19 cellular contexts compared by ENCODE assay signal in genomic region chr10:77920495-77920894, GRCh38. TPM values are rescaled to one million over a fixed set of nuclear protein-coding genes. Genes with fewer than 3 reads are reported as not detected.
DNase-seq lines count a peak whose midpoint lies in the region; ATAC-seq, FAIRE-seq and TF ChIP-seq lines count a peak whose summit lies in the region.
"Had no signal": no experiment of that assay in that cellular context is flagged by ENCODE, and none has a peak within 500 bp of the region (broad histone marks: within the 10 kb centered on the region; RNA-seq: fewer than 3 reads in every experiment).

No MANE protein-coding gene starts in this region.

- no peak overlapping the region for H3K4me3 Mint-ChIP-seq in endodermal cell
- no peak overlapping the region for H3K4me3 Mint-ChIP-seq in naive thymus-derived CD4-positive, alpha-beta T cell
- H3K4me3 Mint-ChIP-seq: CD8-positive, alpha-beta T cell had no signal

- no peaks in the 10 kb centered on the region for H3K9me3 ChIP-seq in A549
- no peaks in the 10 kb centered on the region for H3K9me3 ChIP-seq in PC-3 (ENCODE audit: low read length)
- H3K9me3 ChIP-seq in endodermal cell (ENCODE audit: control insufficient read depth, low read length), result no peaks in the 10 kb centered on the region
- H3K9me3 ChIP-seq in muscle layer of colon (ENCODE audit: low read length), result no peaks in the 10 kb centered on the region
- H3K9me3 ChIP-seq in naive thymus-derived CD4-positive, alpha-beta T cell (ENCODE audit: control insufficient read depth in 2 of 3, low read length in 3 of 3), result no peaks in the 10 kb centered on the region
- H3K9me3 ChIP-seq: BLaER1, HAP-1, SJSA1 had no signal

- H3K36me3 Mint-ChIP-seq in endodermal cell (ENCODE audit: low read depth), result peaks cover 23% of the 10 kb centered on the region
- H3K36me3 Mint-ChIP-seq in naive thymus-derived CD4-positive, alpha-beta T cell, result no peaks in the 10 kb centered on the region
- H3K36me3 Mint-ChIP-seq: CD8-positive, alpha-beta T cell had no signal

- ATAC-seq in A549 (no peak; a peak in 1 of 6 replicates), PC-3 (no peak), HG03442 (IDR thresholded peaks at IDR 0.05; ENCODE audit: unreplicated experiment) (no peak), HG02588 (IDR thresholded peaks at IDR 0.05; ENCODE audit: unreplicated experiment) (no peak)
- no peak for ATAC-seq in naive thymus-derived CD4-positive, alpha-beta T cell
- ATAC-seq: CD8-positive, alpha-beta T cell had no signal

- 60% methylated on average over 4 of the region's 4 CpGs for WGBS in A549 (ENCODE audit: missing lambda C conversion rate)
- 92 to 100% methylated on average over 1 to 4 of the region's 4 CpGs for WGBS in endodermal cell (ENCODE audit: insufficient coverage in 1 of 2, insufficient read length in 1 of 2), 2 experiments

- FAIRE-seq in A549 (lab: Jason Lieb, UNC), result no peak
- FAIRE-seq: D721Med had no signal

- TF ChIP-seq POLR2A in A549 (IDR thresholded peaks at IDR 0.05; ENCODE audit: low read length), result no peak

- H3K4me1 ChIP-seq in A549 (peaks cover 61% of the 10 kb centered on the region), PC-3 (ENCODE audit: insufficient read depth, low read length) (peaks cover 57% of the 10 kb centered on the region), endodermal cell (ENCODE audit: control insufficient read depth, insufficient read depth, low read length) (peaks cover 9% of the 10 kb centered on the region), muscle layer of colon (ENCODE audit: insufficient read depth, low read length) (peaks cover 52% of the 10 kb centered on the region)
- H3K4me1 ChIP-seq in naive thymus-derived CD4-positive, alpha-beta T cell (ENCODE audit: control insufficient read depth in 2 of 2, insufficient read depth in 2 of 2, low read length in 2 of 2), result peaks cover 0 to 3% of the 10 kb centered on the region in 2 donors

- DNase-seq in A549 (ENCODE audit: low read depth in 1 of 2, low spot score in 1 of 2) (no peak), PC-3 (no peak), endodermal cell (no peak)
- no peak for DNase-seq in naive thymus-derived CD4-positive, alpha-beta T cell
- DNase-seq in activated CD8-positive, alpha-beta memory T cell treated with anti-CD3 and anti-CD28 coated beads, Interleukin-2, amount 50 U/mL, for 48 hours, result no peak
- DNase-seq: CD8-positive, alpha-beta T cell; DMS79; NCI-H2029 treated with DMSO at 0.1 percent for 48 hours; NCI-H2171 treated with DMSO at 0.1 percent for 48 hours; NCI-H446 treated with DMSO at 0.1 percent for 48 hours; NCI-H748 treated with DMSO at 0.1 percent for 48 hours; OCI-M1 had no signal

- peaks cover 6% of the 10 kb centered on the region; the same call in 1 of the 2 replicates for H3K36me3 ChIP-seq in PC-3 (ENCODE audit: low read depth, low read length)
- H3K36me3 ChIP-seq in endodermal cell (ENCODE audit: control insufficient read depth, insufficient read depth, low read length), result peaks cover 8% of the 10 kb centered on the region
- H3K36me3 ChIP-seq in muscle layer of colon (ENCODE audit: insufficient read depth, low read length), result no peaks in the 10 kb centered on the region
- H3K36me3 ChIP-seq in naive thymus-derived CD4-positive, alpha-beta T cell (ENCODE audit: control insufficient read depth in 2 of 3, insufficient read depth in 3 of 3, low read length in 3 of 3), result no peaks in the 10 kb centered on the region
- H3K36me3 ChIP-seq: BLaER1, HAP-1 had no signal

- H3K9me3 Mint-ChIP-seq in endodermal cell, result no peaks in the 10 kb centered on the region
- peaks cover 0 to 4% (median 0%) of the 10 kb centered on the region in 11 donors for H3K9me3 Mint-ChIP-seq in naive thymus-derived CD4-positive, alpha-beta T cell
- H3K9me3 Mint-ChIP-seq: CD8-positive, alpha-beta T cell had no signal

- no peak overlapping the region for H3K9ac ChIP-seq in PC-3 (ENCODE audit: low read length)
- no peak overlapping the region for H3K9ac ChIP-seq in endodermal cell (ENCODE audit: extremely low read depth, low read length, poor library complexity, severe bottlenecking)
- no peak overlapping the region for H3K9ac ChIP-seq in muscle layer of colon (ENCODE audit: low read length)
- H3K9ac ChIP-seq: BLaER1 had no signal

- H3K4me1 Mint-ChIP-seq in endodermal cell, result peaks cover 32% of the 10 kb centered on the region
- H3K4me1 Mint-ChIP-seq in naive thymus-derived CD4-positive, alpha-beta T cell, result peaks cover 4 to 10% (median 5%) of the 10 kb centered on the region in 7 donors

- peaks cover 7% of the 10 kb centered on the region for H3F3A ChIP-seq in PC-3 (ENCODE audit: low read length, unreplicated experiment)

- H3K27me3 ChIP-seq in PC-3 (ENCODE audit: low read length) (no peaks in the 10 kb centered on the region), endodermal cell (ENCODE audit: control insufficient read depth, insufficient read depth, low read length, poor library complexity, severe bottlenecking) (no peaks in the 10 kb centered on the region), muscle layer of colon (ENCODE audit: control insufficient read depth in 1 of 2, insufficient read depth in 2 of 2, low read length in 2 of 2) (no peaks in the 10 kb centered on the region)
- H3K27me3 ChIP-seq in naive thymus-derived CD4-positive, alpha-beta T cell (ENCODE audit: control insufficient read depth in 2 of 2, insufficient read depth in 2 of 2, low read length in 2 of 2), result peaks cover 0 to under 1% of the 10 kb centered on the region in 2 donors
- H3K27me3 ChIP-seq: SJSA1 had no signal

- H3K9me2 ChIP-seq in PC-3 (replicated peaks; ENCODE audit: low read length), result no peaks in the 10 kb centered on the region

- no peak for TF ChIP-seq EP300 in A549 (IDR thresholded peaks at IDR 0.05)

- H3K27ac Mint-ChIP-seq in endodermal cell, result peak overlapping the region; percentile 24
- no peak overlapping the region for H3K27ac Mint-ChIP-seq in naive thymus-derived CD4-positive, alpha-beta T cell
- H3K27ac Mint-ChIP-seq: CD8-positive, alpha-beta T cell had no signal

- H3K4me2 ChIP-seq in A549, result peak overlapping the region; percentile 56
- peak overlapping the region; percentile 39 for H3K4me2 ChIP-seq in PC-3 (ENCODE audit: low read length)
- H3K4me2 ChIP-seq: BLaER1 had no signal

- H3K27ac ChIP-seq in A549, result peak overlapping the region; percentile 31 to 71; a peak in 5 of 6 replicates
- peak overlapping the region; percentile 23 for H3K27ac ChIP-seq in PC-3 (ENCODE audit: low read length)
- H3K27ac ChIP-seq in endodermal cell (ENCODE audit: low read depth, low read length), result no peak overlapping the region
- peak overlapping the region; percentile 17 for H3K27ac ChIP-seq in muscle layer of colon (ENCODE audit: low read depth, low read length)
- H3K27ac ChIP-seq in naive thymus-derived CD4-positive, alpha-beta T cell (ENCODE audit: low read depth, low read length), result no peak overlapping the region
- H3K27ac ChIP-seq: BLaER1, SJSA1 had no signal

- intact Hi-C loops in PC-3 (cut with micrococcal nuclease), result loop anchor here (10.0 kb wide), 1 partner anchor 756 kb away; no protein-coding TSS in a partner anchor
- intact Hi-C loops in naive thymus-derived CD4-positive, alpha-beta T cell (cut with micrococcal nuclease), result no loop called here

- POLR2A ChIA-PET in A549 (lab: Yijun Ruan, JAX) (no interaction called here), PC-3 (lab: Charles Lee; ENCODE audit: unreplicated experiment) (interaction anchor here (0.8 kb wide), 1 partner anchor 63 kb away, joined by 4 read pairs; no protein-coding TSS in a partner anchor)
- POLR2A ChIA-PET in naive thymus-derived CD4-positive, alpha-beta T cell (lab: Charles Lee), result no interaction called here

- no peak for TF ChIP-seq RAD21 in A549 (conservative IDR thresholded peaks at IDR 0.05 in 1 of 2, IDR thresholded peaks at IDR 0.05 in 1 of 2)

- TF ChIP-seq CTCF in A549 (IDR thresholded peaks at IDR 0.05), result no peak
- no peak for TF ChIP-seq CTCF in PC-3 (conservative IDR thresholded peaks at IDR 0.05; ENCODE audit: low read depth, low read length)
- TF ChIP-seq CTCF in endodermal cell (conservative IDR thresholded peaks at IDR 0.05), result no peak

- H2AFZ ChIP-seq in PC-3 (ENCODE audit: low read length), result no peak overlapping the region

- peaks cover 51% of the 10 kb centered on the region for H4K20me1 ChIP-seq in PC-3 (ENCODE audit: low read length)

- no peaks in the 10 kb centered on the region for H3K27me3 Mint-ChIP-seq in endodermal cell (ENCODE audit: insufficient read depth)
- peaks cover 17 to 72% (median 20%) of the 10 kb centered on the region in 5 donors for H3K27me3 Mint-ChIP-seq in naive thymus-derived CD4-positive, alpha-beta T cell

- no TSS peak for BruUV-seq in PC-3 (replicated peaks; lab: Mats Ljungman, UMichigan)

- H3K4me3 ChIP-seq in A549 (no peak overlapping the region), PC-3 (ENCODE audit: low read length) (no peak overlapping the region), endodermal cell (ENCODE audit: low read length) (no peak overlapping the region), muscle layer of colon (ENCODE audit: low read depth in 1 of 2, low read length in 2 of 2) (no peak overlapping the region)
- H3K4me3 ChIP-seq in naive thymus-derived CD4-positive, alpha-beta T cell (ENCODE audit: low read length), result no peak overlapping the region
- H3K4me3 ChIP-seq: BLaER1, HAP-1, SJSA1 had no signal

- CTCF ChIA-PET in A549 (lab: Yijun Ruan, JAX) (interaction anchor here (0.8 to 2.1 kb wide), 4 partner anchors 10 to 74 kb away, joined by 3 to 4 read pairs (median 3); no protein-coding TSS in a partner anchor), PC-3 (lab: Charles Lee) (no interaction called here)
- CTCF ChIA-PET in naive thymus-derived CD4-positive, alpha-beta T cell (lab: Charles Lee), result no interaction called here

- peaks cover 99% of the 10 kb centered on the region for H3K79me2 ChIP-seq in PC-3 (ENCODE audit: low read length)

TF ChIP-seq in A549, 52 proteins besides CTCF, POLR2A, EP300 and RAD21 (continues in another document):
- TF ChIP-seq, protein P1, sequence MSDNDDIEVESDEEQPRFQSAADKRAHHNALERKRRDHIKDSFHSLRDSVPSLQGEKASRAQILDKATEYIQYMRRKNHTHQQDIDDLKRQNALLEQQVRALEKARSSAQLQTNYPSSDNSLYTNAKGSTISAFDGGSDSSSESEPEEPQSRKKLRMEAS (IDR thresholded peaks at IDR 0.05), result no peak
- TF ChIP-seq CBX8 (IDR thresholded peaks at IDR 0.05) (no peak), BHLHE40 (IDR thresholded peaks at IDR 0.05; ENCODE audit: low read depth, low read length) (no peak), TFCP2L1 (CRISPR knock-in tag; IDR thresholded peaks at IDR 0.05) (no peak)

RNA-seq across cellular contexts. Expression of gene DLG5, which starts 6.1 kb away (rescaled TPM):
- polyA plus RNA-seq in A549 (2011; rRNA removed), result 17.0 and 23.3 TPM in 2 replicates
- 25.8 and 30.8 TPM in 2 replicates for polyA plus RNA-seq in A549 (2012; cell fraction: cytosol; rRNA removed)
- polyA plus RNA-seq in A549 (2012; cell fraction: nucleus; rRNA removed), result 60.4 and 73.8 TPM in 2 replicates
- 28.0 to 30.9 TPM (median 29.4 TPM) in 3 replicates for polyA plus RNA-seq in A549 (2017; fragmentation: RNase III; extraction: RNeasy Plus Mini Kit Qiagen cat#74134 plus additional on column Dnase treatment)
- 36.7 and 38.4 TPM in 2 replicates for polyA minus RNA-seq in A549 (2011; rRNA and poly(A)+ RNA removed)
- 118 and 158 TPM in 2 replicates for total RNA-seq in PC-3 (2014; rRNA removed)
- 10 to 100 TPM; 79.4 to 83.4 TPM for total RNA-seq in endodermal cell
- 55.8 TPM for polyA plus RNA-seq in endodermal cell (2013, experiment 1 of 2)
- polyA plus RNA-seq in endodermal cell (2013, experiment 2 of 2), result 53.5 TPM
- total RNA-seq in naive thymus-derived CD4-positive, alpha-beta T cell, result 10 to 100 TPM in 1 of 5 experiments, 1 to 10 TPM in 2, under 1 TPM in 2; 0.19 to 10.2 (median 1.5) TPM
- not detected for polyA plus RNA-seq in naive thymus-derived CD4-positive, alpha-beta T cell

Comparison
In these comparisons a context has a peak if more than half of its experiments do, and no peak if none do; other contexts are left out.
1. H3K27ac ChIP-seq: peak in A549 (2 of 2), PC-3 (single experiment) and muscle layer of colon (single experiment); none in endodermal cell (single experiment) and naive thymus-derived CD4-positive, alpha-beta T cell (single experiment).
2. RNA of gene DLG5, which starts 6.1 kb away (total RNA-seq): 118 to 158 TPM in PC-3 and 79.4 to 83.4 TPM in endodermal cell; 0.19 to 10.2 TPM in naive thymus-derived CD4-positive, alpha-beta T cell; every median in the first group is over 4 times any median in the second.